In genomic region chr15:89332446-89332845, GRCh38 we compare ENCODE assay signal across 8 cellular contexts. TPM values are rescaled to one million over a fixed set of nuclear protein-coding genes. Genes with fewer than 3 reads are reported as not detected.
DNase-seq lines count a peak whose midpoint lies in the region; ATAC-seq, FAIRE-seq and TF ChIP-seq lines count a peak whose summit lies in the region.

No MANE protein-coding gene starts in this region.

- H3K9me3 ChIP-seq in BLaER1 treated with 17β-estradiol and CSF1 and Interleukin-3, amounts not matched to agents 10 nM and 100 nM (replicated peaks in 1 of 11): no peaks in the 10 kb centered on the region

- H3K27me3 ChIP-seq in BLaER1 treated with 17β-estradiol and CSF1 and Interleukin-3, amounts not matched to agents 10 nM and 100 nM: no peaks in the 10 kb centered on the region
- H3K27me3 ChIP-seq in kidney epithelial cell (ENCODE audit: control insufficient read depth, insufficient read depth, low read length): no peaks in the 10 kb centered on the region

- peaks cover 73% of the 10 kb centered on the region for H3K4me1 Mint-ChIP-seq in activated T-helper 1 cell treated with anti-CD3 and anti-CD28 coated beads, Interleukin-12 subunit alpha, Interleukin-12 subunit beta, Interleukin-2, Interleukin-4 antibody, amounts not matched to agents 30 ng/mL and 10 ng/mL and 1 ng/mL, durations not matched to agents 14 hours and 24 hours and 36 hours (ENCODE audit: low read depth)

- FAIRE-seq in GM19239 (lab: Jason Lieb, UNC): peak; percentile 14

- peak overlapping the region in 1 of 11 experiments; percentile 96; a peak in 1 of 22 replicates for H3K27ac ChIP-seq in BLaER1 treated with 17β-estradiol and CSF1 and Interleukin-3, amounts not matched to agents 10 nM and 100 nM

- ATAC-seq in HG03342 (IDR thresholded peaks at IDR 0.05; ENCODE audit: unreplicated experiment): no peak

- DNase-seq in GM19239 (ENCODE audit: insufficient read length, low spot score) (no peak), kidney epithelial cell (ENCODE audit: low read depth) (no peak), mesenteric fat pad (ENCODE audit: low spot score) (no peak), posterior vena cava (ENCODE audit: low spot score) (no peak)
- no peak for DNase-seq in activated T-helper 1 cell treated with anti-CD3 and anti-CD28 coated beads, Interleukin-12 subunit alpha, Interleukin-12 subunit beta, Interleukin-2, Interleukin-4 antibody, amounts not matched to agents 30 ng/mL and 10 ng/mL and 1 ng/mL, durations not matched to agents 14 hours and 24 hours and 36 hours (ENCODE audit: low spot score)
- DNase-seq in activated CD4-positive, alpha-beta T cell treated with anti-CD3 and anti-CD28 coated beads for 48 hours: no peak

- peaks cover 58 to 82% (median 66%) of the 10 kb centered on the region in 10 experiments for H3K4me1 ChIP-seq in BLaER1 treated with 17β-estradiol and CSF1 and Interleukin-3, amounts not matched to agents 10 nM and 100 nM

- H3K36me3 ChIP-seq in BLaER1 treated with 17β-estradiol and CSF1 and Interleukin-3, amounts not matched to agents 10 nM and 100 nM: peaks cover 57 to 64% (median 60%) of the 10 kb centered on the region in 11 experiments
- H3K36me3 ChIP-seq in kidney epithelial cell (ENCODE audit: control insufficient read depth, insufficient read depth, low read length): peaks cover 5% of the 10 kb centered on the region

- H3K9me3 Mint-ChIP-seq in activated T-helper 1 cell treated with anti-CD3 and anti-CD28 coated beads, Interleukin-12 subunit alpha, Interleukin-12 subunit beta, Interleukin-2, Interleukin-4 antibody, amounts not matched to agents 30 ng/mL and 10 ng/mL and 1 ng/mL, durations not matched to agents 14 hours and 24 hours and 36 hours: no peaks in the 10 kb centered on the region

- peak; percentile 69 for TF ChIP-seq CTCF in kidney epithelial cell (IDR thresholded peaks at IDR 0.05; ENCODE audit: insufficient read depth, low read length, poor library complexity, severe bottlenecking)

- H4K20me1 ChIP-seq in BLaER1 treated with 17β-estradiol and CSF1 and Interleukin-3, amounts not matched to agents 10 nM and 100 nM: peaks cover 65 to 72% (median 69%) of the 10 kb centered on the region in 11 experiments

- intact Hi-C loops in activated T-helper 1 cell treated with anti-CD3 and anti-CD28 coated beads, Interleukin-12 subunit alpha, Interleukin-12 subunit beta, Interleukin-2, Interleukin-4 antibody, amounts not matched to agents 30 ng/mL and 10 ng/mL and 1 ng/mL, durations not matched to agents 14 hours and 24 hours and 36 hours (cut with micrococcal nuclease): loop anchor here (5.0 to 10.0 kb wide), 5 partner anchors 35 to 1622 kb away; partner anchors contain the start of genes HAPLN3, NGRN and RCCD1
- intact Hi-C loops in posterior vena cava (cut with DNase I): no loop called here

- peak overlapping the region; percentile 92 to 99 (median 97); a peak in 18 of 22 replicates for H3K9ac ChIP-seq in BLaER1 treated with 17β-estradiol and CSF1 and Interleukin-3, amounts not matched to agents 10 nM and 100 nM

- H3K36me3 Mint-ChIP-seq in activated T-helper 1 cell treated with anti-CD3 and anti-CD28 coated beads, Interleukin-12 subunit alpha, Interleukin-12 subunit beta, Interleukin-2, Interleukin-4 antibody, amounts not matched to agents 30 ng/mL and 10 ng/mL and 1 ng/mL, durations not matched to agents 14 hours and 24 hours and 36 hours (ENCODE audit: low read depth): peaks cover 44% of the 10 kb centered on the region

- H3K4me3 ChIP-seq in BLaER1 treated with 17β-estradiol and CSF1 and Interleukin-3, amounts not matched to agents 10 nM and 100 nM: peak overlapping the region; percentile 70 to 97 (median 87); a peak in 19 of 20 replicates
- no peak overlapping the region for H3K4me3 ChIP-seq in kidney epithelial cell (ENCODE audit: low read depth, low read length)

- H3K4me3 Mint-ChIP-seq in activated T-helper 1 cell treated with anti-CD3 and anti-CD28 coated beads, Interleukin-12 subunit alpha, Interleukin-12 subunit beta, Interleukin-2, Interleukin-4 antibody, amounts not matched to agents 30 ng/mL and 10 ng/mL and 1 ng/mL, durations not matched to agents 14 hours and 24 hours and 36 hours: peak overlapping the region; percentile 77

- H3K4me2 ChIP-seq in BLaER1 treated with 17β-estradiol and CSF1 and Interleukin-3, amounts not matched to agents 10 nM and 100 nM: peak overlapping the region; percentile 79 to 100 (median 97)

- H3K27me3 Mint-ChIP-seq in activated T-helper 1 cell treated with anti-CD3 and anti-CD28 coated beads, Interleukin-12 subunit alpha, Interleukin-12 subunit beta, Interleukin-2, Interleukin-4 antibody, amounts not matched to agents 30 ng/mL and 10 ng/mL and 1 ng/mL, durations not matched to agents 14 hours and 24 hours and 36 hours (ENCODE audit: insufficient read depth): peaks cover 3% of the 10 kb centered on the region

- no peak overlapping the region for H3K27ac Mint-ChIP-seq in activated T-helper 1 cell treated with anti-CD3 and anti-CD28 coated beads, Interleukin-12 subunit alpha, Interleukin-12 subunit beta, Interleukin-2, Interleukin-4 antibody, amounts not matched to agents 30 ng/mL and 10 ng/mL and 1 ng/mL, durations not matched to agents 14 hours and 24 hours and 36 hours

RNA-seq across cellular contexts. Expression of gene POLG, which starts 2.2 kb away (rescaled TPM):
- 116 and 134 TPM in 2 replicates for total RNA-seq in activated T-helper 1 cell treated with anti-CD3 and anti-CD28 coated beads, Interleukin-12 subunit alpha, Interleukin-12 subunit beta, Interleukin-2, Interleukin-4 antibody, amounts not matched to agents 30 ng/mL and 10 ng/mL and 1 ng/mL, durations not matched to agents 14 hours and 24 hours and 36 hours
- total RNA-seq in kidney epithelial cell (59.1 and 72.2 TPM in 2 replicates), mesenteric fat pad (67.1 TPM), posterior vena cava (10 to 100 TPM; 45.6 to 47.9 TPM)
